ENCODE assay signal across 13 cellular contexts in genomic region chr1:212637902-212638301, GRCh38. TPM values are rescaled to one million over a fixed set of nuclear protein-coding genes. Genes with fewer than 3 reads are reported as not detected.
DNase-seq lines count a peak whose midpoint lies in the region; ATAC-seq, FAIRE-seq and TF ChIP-seq lines count a peak whose summit lies in the region.
"Had no signal": no experiment of that assay in that cellular context is flagged by ENCODE, and none has a peak within 500 bp of the region (broad histone marks: within the 10 kb centered on the region; RNA-seq: fewer than 3 reads in every experiment).

No MANE protein-coding gene starts in this region.

- TF ChIP-seq CTCF in astrocyte (IDR thresholded peaks at IDR 0.05; ENCODE audit: insufficient read depth, low read depth, low read length) (no peak), suprapubic skin (IDR thresholded peaks at IDR 0.05) (no peak)

- peaks cover 8% of the 10 kb centered on the region for H3K9me3 Mint-ChIP-seq in activated CD4-positive, alpha-beta T cell treated with anti-CD3 and anti-CD28 coated beads for 36 hours (ENCODE audit: low read depth)
- H3K9me3 Mint-ChIP-seq in activated CD4-positive, alpha-beta T cell treated with anti-CD3 and anti-CD28 coated beads, Interleukin-2, amount 10 ng/mL, durations not matched to agents 7 days and 5 days, result peaks cover 17% of the 10 kb centered on the region
- peaks cover 6% of the 10 kb centered on the region for H3K9me3 Mint-ChIP-seq in astrocyte (ENCODE audit: unreplicated experiment)

- POLR2A ChIA-PET in activated CD4-positive, alpha-beta T cell treated with anti-CD3 and anti-CD28 coated beads for 36 hours (lab: Charles Lee), result no interaction called here
- POLR2A ChIA-PET in activated CD4-positive, alpha-beta T cell treated with anti-CD3 and anti-CD28 coated beads, Interleukin-2, amount 10 ng/mL, durations not matched to agents 7 days and 5 days (lab: Charles Lee), result no interaction called here

- TF ChIP-seq EP300 in suprapubic skin (IDR thresholded peaks at IDR 0.05), result no peak

- H3K79me2 ChIP-seq in astrocyte (ENCODE audit: insufficient read depth, low read length), result no peaks in the 10 kb centered on the region

- H3K4me2 ChIP-seq in astrocyte (ENCODE audit: low read length), result peak overlapping the region; percentile 82
- H3K4me2 ChIP-seq: A549 had no signal

- H3K36me3 Mint-ChIP-seq in activated CD4-positive, alpha-beta T cell treated with anti-CD3 and anti-CD28 coated beads for 36 hours (ENCODE audit: low read depth), result peaks cover 2% of the 10 kb centered on the region
- peaks cover 8% of the 10 kb centered on the region for H3K36me3 Mint-ChIP-seq in activated CD4-positive, alpha-beta T cell treated with anti-CD3 and anti-CD28 coated beads, Interleukin-2, amount 10 ng/mL, durations not matched to agents 7 days and 5 days (ENCODE audit: low read depth)
- no peaks in the 10 kb centered on the region for H3K36me3 Mint-ChIP-seq in astrocyte (ENCODE audit: low read depth, unreplicated experiment)

- H3K4me1 ChIP-seq in astrocyte (ENCODE audit: insufficient read depth, low read length) (peaks cover 39% of the 10 kb centered on the region), suprapubic skin (peaks cover 30% of the 10 kb centered on the region)
- H3K4me1 ChIP-seq: A549 had no signal

- peaks cover 22% of the 10 kb centered on the region for H3K27me3 Mint-ChIP-seq in activated CD4-positive, alpha-beta T cell treated with anti-CD3 and anti-CD28 coated beads for 36 hours
- H3K27me3 Mint-ChIP-seq in activated CD4-positive, alpha-beta T cell treated with anti-CD3 and anti-CD28 coated beads, Interleukin-2, amount 10 ng/mL, durations not matched to agents 7 days and 5 days, result peaks cover 19% of the 10 kb centered on the region
- H3K27me3 Mint-ChIP-seq in astrocyte (ENCODE audit: low read depth, unreplicated experiment), result peaks cover 24% of the 10 kb centered on the region

- no peak overlapping the region for H3K4me3 Mint-ChIP-seq in activated CD4-positive, alpha-beta T cell treated with anti-CD3 and anti-CD28 coated beads for 36 hours
- no peak overlapping the region for H3K4me3 Mint-ChIP-seq in activated CD4-positive, alpha-beta T cell treated with anti-CD3 and anti-CD28 coated beads, Interleukin-2, amount 10 ng/mL, durations not matched to agents 7 days and 5 days
- peak overlapping the region; percentile 51 for H3K4me3 Mint-ChIP-seq in astrocyte (ENCODE audit: unreplicated experiment)
- H3K4me3 Mint-ChIP-seq: memory B cell had no signal

- H3K27me3 ChIP-seq in astrocyte (ENCODE audit: insufficient read depth, low read length), result no peaks in the 10 kb centered on the region
- no peaks in the 10 kb centered on the region for H3K27me3 ChIP-seq in suprapubic skin

- FAIRE-seq in astrocyte (lab: Jason Lieb, UNC), result no peak
- FAIRE-seq: A549, TTC549 had no signal

- TF ChIP-seq POLR2A in suprapubic skin (IDR thresholded peaks at IDR 0.05), result no peak
- no peak for TF ChIP-seq POLR2A in GM18505 (IDR thresholded peaks at IDR 0.05; ENCODE audit: borderline replicate concordance, extremely low read depth, insufficient read depth, insufficient read length)

- H4K20me1 ChIP-seq in astrocyte (ENCODE audit: insufficient read depth, low read length), result no peaks in the 10 kb centered on the region

- 70% methylated on average over 5 of the region's 5 CpGs for WGBS in suprapubic skin

- peak overlapping the region; percentile 92 for H3K27ac ChIP-seq in astrocyte (ENCODE audit: low read depth, low read length)
- peak overlapping the region; percentile 36 for H3K27ac ChIP-seq in suprapubic skin
- H3K27ac ChIP-seq: A549 had no signal

- intact Hi-C loops in activated CD4-positive, alpha-beta T cell treated with anti-CD3 and anti-CD28 coated beads for 36 hours (cut with DNase I, micrococcal nuclease), result no loop called here

- no peak overlapping the region for H2AFZ ChIP-seq in astrocyte (ENCODE audit: low read depth, low read length)

- peak overlapping the region; percentile 23 for H3K4me3 ChIP-seq in astrocyte (ENCODE audit: insufficient read depth, low read depth, low read length)
- H3K4me3 ChIP-seq in suprapubic skin, result peak overlapping the region; percentile 2
- H3K4me3 ChIP-seq: A549 had no signal

- H3K9me3 ChIP-seq in astrocyte (ENCODE audit: insufficient read depth, low read depth, low read length), result no peaks in the 10 kb centered on the region
- H3K9me3 ChIP-seq in suprapubic skin, result peaks cover 6% of the 10 kb centered on the region

- H3K9ac ChIP-seq in astrocyte (ENCODE audit: low read length), result peak overlapping the region; percentile 85

- H3K36me3 ChIP-seq in astrocyte (ENCODE audit: insufficient read depth, low read length), result no peaks in the 10 kb centered on the region
- H3K36me3 ChIP-seq in suprapubic skin, result no peaks in the 10 kb centered on the region

- peak overlapping the region; percentile 51 for H3K27ac Mint-ChIP-seq in activated CD4-positive, alpha-beta T cell treated with anti-CD3 and anti-CD28 coated beads for 36 hours
- no peak overlapping the region for H3K27ac Mint-ChIP-seq in activated CD4-positive, alpha-beta T cell treated with anti-CD3 and anti-CD28 coated beads, Interleukin-2, amount 10 ng/mL, durations not matched to agents 7 days and 5 days
- peak overlapping the region; percentile 62 for H3K27ac Mint-ChIP-seq in astrocyte (ENCODE audit: unreplicated experiment)
- H3K27ac Mint-ChIP-seq: memory B cell had no signal

- H3K4me1 Mint-ChIP-seq in activated CD4-positive, alpha-beta T cell treated with anti-CD3 and anti-CD28 coated beads for 36 hours, result peaks cover 36% of the 10 kb centered on the region
- H3K4me1 Mint-ChIP-seq in activated CD4-positive, alpha-beta T cell treated with anti-CD3 and anti-CD28 coated beads, Interleukin-2, amount 10 ng/mL, durations not matched to agents 7 days and 5 days, result peaks cover 37% of the 10 kb centered on the region
- peaks cover 11% of the 10 kb centered on the region for H3K4me1 Mint-ChIP-seq in astrocyte (ENCODE audit: low read depth, unreplicated experiment)

- CTCF ChIA-PET in activated CD4-positive, alpha-beta T cell treated with anti-CD3 and anti-CD28 coated beads for 36 hours (lab: Charles Lee), result no interaction called here
- CTCF ChIA-PET in activated CD4-positive, alpha-beta T cell treated with anti-CD3 and anti-CD28 coated beads, Interleukin-2, amount 10 ng/mL, durations not matched to agents 7 days and 5 days (lab: Charles Lee), result interaction anchor here (1.0 kb wide), 1 partner anchor 10 kb away, joined by 3 read pairs; no protein-coding TSS in a partner anchor

- DNase-seq in activated CD4-positive, alpha-beta T cell treated with anti-CD3 and anti-CD28 coated beads for 36 hours, result no peak
- no peak for DNase-seq in activated CD4-positive, alpha-beta T cell treated with anti-CD3 and anti-CD28 coated beads, Interleukin-2, amount 10 ng/mL, durations not matched to agents 7 days and 5 days
- peak; percentile 53 for DNase-seq in astrocyte (ENCODE audit: low read depth)
- DNase-seq in islet precursor cell, result peak; percentile 37
- DNase-seq in suprapubic skin (ENCODE audit: low spot score in 2 of 2), result peak; percentile 9 to 29
- DNase-seq in dedifferentiated amniotic fluid mesenchymal stem cell (ENCODE audit: extremely low spot score), result no peak
- DNase-seq: activated T-cell treated with anti-CD3 and anti-CD28 coated beads for 4 hours, OCI-M1 had no signal

- ATAC-seq in activated CD4-positive, alpha-beta T cell treated with anti-CD3 and anti-CD28 coated beads for 36 hours, result no peak
- no peak for ATAC-seq in HG03135 (IDR thresholded peaks at IDR 0.05; ENCODE audit: unreplicated experiment)
- ATAC-seq in GM18505 (IDR thresholded peaks at IDR 0.05; ENCODE audit: unreplicated experiment), result no peak
- ATAC-seq: A549 had no signal

RNA-seq across cellular contexts. Expression of gene ATF3, which starts 29.3 kb away (rescaled TPM):
- total RNA-seq in activated CD4-positive, alpha-beta T cell treated with anti-CD3 and anti-CD28 coated beads for 36 hours, result 10 to 100 TPM; 40.3 to 44.9 TPM
- 10 to 100 TPM; 10.0 to 13.0 TPM for total RNA-seq in activated CD4-positive, alpha-beta T cell treated with anti-CD3 and anti-CD28 coated beads, Interleukin-2, amount 10 ng/mL, durations not matched to agents 7 days and 5 days
- 72.5 and 87.6 TPM in 2 replicates for total RNA-seq in astrocyte
- total RNA-seq in suprapubic skin, result 100 to 1,000 TPM in 2 of 4 donors, 10 to 100 TPM in 2; 43.9 to 151 (median 84.1) TPM

Comparison
In these comparisons a context has a peak if more than half of its experiments do, and no peak if none do; other contexts are left out.
1. DNase-seq: peak in astrocyte (single experiment), islet precursor cell (single experiment) and suprapubic skin (2 of 2); none in activated CD4-positive, alpha-beta T cell treated with anti-CD3 and anti-CD28 coated beads for 36 hours (single experiment), activated CD4-positive, alpha-beta T cell treated with anti-CD3 and anti-CD28 coated beads, Interleukin-2, amount 10 ng/mL, durations not matched to agents 7 days and 5 days (single experiment) and dedifferentiated amniotic fluid mesenchymal stem cell (single experiment).